19 cellular contexts compared by ENCODE assay signal in genomic region chr4:136241221-136241986, GRCh38.
DNase-seq lines count a peak whose midpoint lies in the region; ATAC-seq and TF ChIP-seq lines count a peak whose summit lies in the region.
"Had no signal": no experiment of that assay in that cellular context is flagged by ENCODE, and none has a peak within 500 bp of the region (broad histone marks: within the 10 kb centered on the region; RNA-seq: fewer than 3 reads in every experiment).

No MANE protein-coding gene starts in this region.

- H3K36me3 ChIP-seq in HAP-1 (replicated peaks), result no peaks in the 10 kb centered on the region

- peaks cover 10% of the 10 kb centered on the region for H3K9me3 Mint-ChIP-seq in activated T-cell treated with anti-CD3 and anti-CD28 coated beads, Interleukin-2, amount 50 U/mL, for 4 hours

- no peaks in the 10 kb centered on the region for H3K36me3 Mint-ChIP-seq in activated T-cell treated with anti-CD3 and anti-CD28 coated beads, Interleukin-2, amount 50 U/mL, for 4 hours (ENCODE audit: insufficient read depth)

- no peaks in the 10 kb centered on the region for H3K4me1 Mint-ChIP-seq in activated T-cell treated with anti-CD3 and anti-CD28 coated beads, Interleukin-2, amount 50 U/mL, for 4 hours (ENCODE audit: low read depth)
- H3K4me1 Mint-ChIP-seq: B cell had no signal

- no peaks in the 10 kb centered on the region for H3K9me3 ChIP-seq in HAP-1

- H3K27me3 ChIP-seq in HAP-1 (ENCODE audit: low read depth), result no peaks in the 10 kb centered on the region

- no peak for ATAC-seq in activated T-cell treated with anti-CD3 and anti-CD28 coated beads, Interleukin-2, amount 50 U/mL, for 4 hours
- no peak for ATAC-seq in left colon

- H3K4me3 ChIP-seq in HAP-1 (no peak overlapping the region), astrocyte of the cerebellum (ENCODE audit: low read depth, low read length) (no peak overlapping the region), fibroblast of villous mesenchyme (ENCODE audit: low read depth, low read length) (no peak overlapping the region), skeletal muscle cell (ENCODE audit: low read depth, low read length) (no peak overlapping the region)
- H3K4me3 ChIP-seq: GM23248 had no signal

- H3K27me3 Mint-ChIP-seq in activated T-cell treated with anti-CD3 and anti-CD28 coated beads, Interleukin-2, amount 50 U/mL, for 4 hours (ENCODE audit: low read depth), result no peaks in the 10 kb centered on the region
- H3K27me3 Mint-ChIP-seq: B cell; CD4-positive, alpha-beta T cell had no signal

- TF ChIP-seq CTCF in astrocyte of the cerebellum (IDR thresholded peaks at IDR 0.05; ENCODE audit: low read depth, low read length, missing control alignments), result no peak
- TF ChIP-seq CTCF in fibroblast of villous mesenchyme (IDR thresholded peaks at IDR 0.05; ENCODE audit: insufficient read depth, low read depth, low read length), result no peak

- H3K4me3 Mint-ChIP-seq in activated T-cell treated with anti-CD3 and anti-CD28 coated beads, Interleukin-2, amount 50 U/mL, for 4 hours, result no peak overlapping the region
- H3K4me3 Mint-ChIP-seq: B cell; CD4-positive, alpha-beta T cell had no signal

- in situ Hi-C loops in HAP-1 (cut with MboI; ENCODE audit: low sequenced_read_pairs) (no loop called here), astrocyte of the cerebellum (cut with HindIII; ENCODE audit: low sequenced_read_pairs) (no loop called here)

- peaks cover 16% of the 10 kb centered on the region for H3K4me1 ChIP-seq in HAP-1

- DNase-seq in HAP-1 (ENCODE audit: low spot score in 2 of 2) (peak; percentile 31 to 73), astrocyte of the cerebellum (ENCODE audit: low read depth) (peak; percentile 84), fibroblast of villous mesenchyme (ENCODE audit: low read depth) (peak; percentile 0), skeletal muscle cell (ENCODE audit: low read depth) (peak; percentile 1), iPS-NIHi7 (ENCODE audit: extremely low spot score) (no peak), left colon (no peak), superior temporal gyrus (ENCODE audit: extremely low spot score) (no peak)
- DNase-seq in activated T-cell treated with anti-CD3 and anti-CD28 coated beads, Interleukin-2, amount 50 U/mL, for 4 hours, result no peak
- DNase-seq: ACHN; Calu3; CD4-positive, alpha-beta T cell; DMS79 treated with DMSO at 0.1 percent for 48 hours; GDM1; GM23248; NCI-H1417; NCI-H2029; NCI-H524; SHP77 had no signal

- intact Hi-C loops in left colon (cut with DNase I, micrococcal nuclease), result no loop called here

Comparison
In these comparisons a context has a peak if more than half of its experiments do, and no peak if none do; other contexts are left out.
1. DNase-seq: peak in HAP-1 (2 of 2), astrocyte of the cerebellum (single experiment), fibroblast of villous mesenchyme (single experiment) and skeletal muscle cell (single experiment); none in activated T-cell treated with anti-CD3 and anti-CD28 coated beads, Interleukin-2, amount 50 U/mL, for 4 hours (single experiment), iPS-NIHi7 (single experiment), left colon (0 of 2) and superior temporal gyrus (single experiment).